In genomic region chr2:235688511-235689426, GRCh38 we compare ENCODE assay signal across 14 cellular contexts.
"Had no signal": no experiment of that assay in that cellular context is flagged by ENCODE, and none has a peak within 500 bp of the region (broad histone marks: within the 10 kb centered on the region; RNA-seq: fewer than 3 reads in every experiment).

No MANE protein-coding gene starts in this region.

- H3K36me3 Mint-ChIP-seq: activated CD8-positive, alpha-beta memory T cell treated with anti-CD3 and anti-CD28 coated beads, Interleukin-2, amount 10 ng/mL, durations not matched to agents 7 days and 5 days; activated naive CD8-positive, alpha-beta T cell treated with anti-CD3 and anti-CD28 coated beads for 36 hours; mesothelial cell of epicardium; naive thymus-derived CD4-positive, alpha-beta T cell had no signal

- H3K27ac Mint-ChIP-seq: activated CD8-positive, alpha-beta memory T cell treated with anti-CD3 and anti-CD28 coated beads, Interleukin-2, amount 10 ng/mL, durations not matched to agents 7 days and 5 days; activated naive CD8-positive, alpha-beta T cell treated with anti-CD3 and anti-CD28 coated beads for 36 hours; mesothelial cell of epicardium; naive thymus-derived CD4-positive, alpha-beta T cell had no signal

- H3K27me3 ChIP-seq: breast epithelium, gastrocnemius medialis, SJCRH30, upper lobe of right lung had no signal

- H3K27ac ChIP-seq: breast epithelium, gastrocnemius medialis, SJCRH30, upper lobe of right lung had no signal

- H3K4me1 ChIP-seq: breast epithelium, upper lobe of right lung had no signal

- ATAC-seq: activated CD8-positive, alpha-beta memory T cell treated with anti-CD3 and anti-CD28 coated beads, Interleukin-2, amount 10 ng/mL, durations not matched to agents 7 days and 5 days; activated T-cell treated with anti-CD3 and anti-CD28 coated beads, Interleukin-2, amount 50 U/mL, for 4 hours; gastrocnemius medialis; naive thymus-derived CD4-positive, alpha-beta T cell; upper lobe of right lung had no signal

- H3K4me1 Mint-ChIP-seq: activated naive CD8-positive, alpha-beta T cell treated with anti-CD3 and anti-CD28 coated beads for 36 hours; mesothelial cell of epicardium had no signal

- H3K4me3 ChIP-seq: breast epithelium, gastrocnemius medialis, SJCRH30, upper lobe of right lung had no signal

- H3K4me3 Mint-ChIP-seq: activated CD8-positive, alpha-beta memory T cell treated with anti-CD3 and anti-CD28 coated beads, Interleukin-2, amount 10 ng/mL, durations not matched to agents 7 days and 5 days; activated naive CD8-positive, alpha-beta T cell treated with anti-CD3 and anti-CD28 coated beads for 36 hours; activated T-cell treated with anti-CD3 and anti-CD28 coated beads, Interleukin-2, amount 50 U/mL, for 4 hours; mesothelial cell of epicardium; naive thymus-derived CD4-positive, alpha-beta T cell had no signal

- H3K36me3 ChIP-seq: breast epithelium, gastrocnemius medialis, SJCRH30, upper lobe of right lung had no signal

- H3K9me3 Mint-ChIP-seq: activated naive CD8-positive, alpha-beta T cell treated with anti-CD3 and anti-CD28 coated beads for 36 hours; activated T-cell treated with anti-CD3 and anti-CD28 coated beads, Interleukin-2, amount 50 U/mL, for 4 hours; mesothelial cell of epicardium; naive thymus-derived CD4-positive, alpha-beta T cell had no signal

- H3K27me3 Mint-ChIP-seq: activated CD8-positive, alpha-beta memory T cell treated with anti-CD3 and anti-CD28 coated beads, Interleukin-2, amount 10 ng/mL, durations not matched to agents 7 days and 5 days had no signal

- H3K9me3 ChIP-seq: breast epithelium, gastrocnemius medialis, SJCRH30, upper lobe of right lung had no signal

- DNase-seq: activated CD4-positive, alpha-beta T cell treated with anti-CD3 and anti-CD28 coated beads, Interleukin-2, amount 50 U/mL, for 4 hours; activated CD4-positive, CD25-positive, alpha-beta regulatory T cell treated with anti-CD3 and anti-CD28 coated beads, Interleukin-2, amount 50 U/mL, for 72 hours; activated CD8-positive, alpha-beta memory T cell treated with anti-CD3 and anti-CD28 coated beads, Interleukin-2, amount 10 ng/mL, durations not matched to agents 7 days and 5 days; activated effector memory CD4-positive, alpha-beta T cell treated with anti-CD3 and anti-CD28 coated beads, Interleukin-2, amount 50 U/mL, for 16 hours; activated naive CD8-positive, alpha-beta T cell treated with anti-CD3 and anti-CD28 coated beads for 36 hours; activated T-cell treated with anti-CD3 and anti-CD28 coated beads, Interleukin-2, amount 50 U/mL, for 4 hours; aorta; effector CD8-positive, alpha-beta T cell; gastrocnemius medialis; naive thymus-derived CD4-positive, alpha-beta T cell; SJCRH30; upper lobe of right lung had no signal
